15 cellular contexts compared by ENCODE assay signal in the genomic region with DNA sequence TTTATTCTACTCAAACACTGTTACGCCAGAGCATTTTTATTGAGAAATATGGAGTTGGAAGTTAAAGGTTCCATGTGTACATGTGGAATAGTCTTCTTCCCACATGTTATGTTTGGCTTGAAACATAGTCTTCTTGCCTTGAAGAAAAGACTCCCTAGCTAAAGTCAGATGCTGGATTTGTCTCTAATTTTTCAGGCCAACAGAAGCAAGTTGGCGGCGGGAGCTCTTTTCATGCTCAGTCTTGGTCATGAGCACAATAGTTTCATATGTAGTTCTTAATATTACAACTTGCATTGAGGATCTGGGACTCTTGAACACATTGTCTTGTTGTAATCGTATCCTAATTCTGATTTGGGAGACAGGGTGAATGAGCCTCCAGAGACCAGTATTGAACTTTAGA.
"Had no signal": no experiment of that assay in that cellular context is flagged by ENCODE, and none has a peak within 500 bp of the region (broad histone marks: within the 10 kb centered on the region; RNA-seq: fewer than 3 reads in every experiment).

No MANE protein-coding gene starts in this region.

- ATAC-seq: left lobe of liver, natural killer cell, psoas muscle, T-helper 17 cell had no signal

- H3K36me3 ChIP-seq: tibial artery, vagina had no signal

- H3K9me3 ChIP-seq: psoas muscle, tibial artery, vagina had no signal

- H3K4me1 Mint-ChIP-seq: memory B cell had no signal

- H3K4me3 ChIP-seq: coronary artery, psoas muscle, tibial artery, vagina had no signal

- H3K27ac ChIP-seq: psoas muscle, tibial artery, vagina had no signal

- H3K27me3 Mint-ChIP-seq: activated T-cell treated with anti-CD3 and anti-CD28 coated beads, Interleukin-2, amount 50 U/mL, for 24 hours; memory B cell; T-helper 17 cell had no signal

- H3K27me3 ChIP-seq: tibial artery, vagina had no signal

- H3K4me3 Mint-ChIP-seq: activated CD4-positive, alpha-beta memory T cell treated with anti-CD3 and anti-CD28 coated beads, Interleukin-2, amount 10 ng/mL, durations not matched to agents 7 days and 5 days; activated T-cell treated with anti-CD3 and anti-CD28 coated beads, Interleukin-2, amount 50 U/mL, for 24 hours; memory B cell; natural killer cell; T-helper 17 cell had no signal

- DNase-seq: activated CD4-positive, alpha-beta memory T cell treated with anti-CD3 and anti-CD28 coated beads, Interleukin-2, amount 10 ng/mL, durations not matched to agents 7 days and 5 days; activated CD4-positive, alpha-beta T cell treated with anti-CD3 and anti-CD28 coated beads for 4 hours; activated naive CD4-positive, alpha-beta T cell treated with anti-CD3 and anti-CD28 coated beads, Interleukin-2, amount 50 U/mL, for 16 hours; activated T-cell treated with anti-CD3 and anti-CD28 coated beads, Interleukin-2, amount 50 U/mL, for 24 hours; caudate nucleus; natural killer cell; occipital lobe; psoas muscle; stimulated activated CD4-positive, alpha-beta T cell treated with anti-CD3 and anti-CD28 coated beads, Interleukin-2, amount 100 ng/mL, for 24 hours; T-helper 17 cell had no signal

- H3K27ac Mint-ChIP-seq: activated CD4-positive, alpha-beta memory T cell treated with anti-CD3 and anti-CD28 coated beads, Interleukin-2, amount 10 ng/mL, durations not matched to agents 7 days and 5 days; activated T-cell treated with anti-CD3 and anti-CD28 coated beads, Interleukin-2, amount 50 U/mL, for 24 hours; memory B cell; natural killer cell; T-helper 17 cell had no signal

- H3K9me3 Mint-ChIP-seq: activated T-cell treated with anti-CD3 and anti-CD28 coated beads, Interleukin-2, amount 50 U/mL, for 24 hours had no signal
